8 cellular contexts compared by ENCODE assay signal in the genomic region with DNA sequence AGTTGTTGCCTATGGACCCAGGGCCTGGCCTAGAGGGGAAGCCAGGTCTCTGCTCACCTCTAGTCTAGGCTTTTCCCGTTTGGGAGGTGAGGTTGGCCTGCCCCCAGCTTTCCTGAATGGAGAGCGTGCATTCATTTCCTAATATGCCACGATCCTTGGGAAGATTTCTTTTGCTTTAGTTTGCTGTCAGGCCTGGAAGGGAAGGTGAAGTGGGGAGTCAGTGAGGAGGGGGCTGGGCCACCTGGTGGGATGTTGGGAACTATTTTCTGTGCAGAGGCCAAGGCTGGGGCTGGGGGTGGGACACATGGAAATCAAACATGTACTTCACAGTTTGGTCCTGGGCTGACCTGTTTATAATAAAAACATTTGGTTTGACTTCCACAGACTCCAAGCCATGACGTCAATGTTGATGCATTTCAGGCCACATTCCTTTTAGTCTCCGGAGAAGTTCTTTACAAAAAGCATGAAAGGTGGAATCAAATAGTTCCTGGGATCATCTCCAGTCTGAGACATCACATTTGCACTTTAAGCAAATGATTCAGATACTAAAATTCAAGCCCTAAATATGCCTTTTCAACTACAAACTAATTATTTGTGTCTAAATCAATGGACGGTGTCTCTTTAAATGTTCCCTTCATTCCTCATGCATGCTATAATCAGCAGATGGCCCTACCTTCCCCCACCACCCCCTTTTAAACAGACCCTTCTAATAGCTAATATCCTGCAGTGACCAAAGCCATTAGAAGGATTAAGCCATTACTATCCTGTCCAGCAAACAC. TPM values are rescaled to one million over a fixed set of nuclear protein-coding genes. Genes with fewer than 3 reads are reported as not detected.
DNase-seq lines count a peak whose midpoint lies in the region; ATAC-seq and TF ChIP-seq lines count a peak whose summit lies in the region.

No MANE protein-coding gene starts in this region.

- H3K9me2 ChIP-seq in GM23338 (ENCODE audit: insufficient read depth), result no peaks in the 10 kb centered on the region

- no peaks in the 10 kb centered on the region for H4K20me1 ChIP-seq in GM23338 (replicated peaks; ENCODE audit: insufficient read depth)

- H3K36me3 ChIP-seq in GM23338 (ENCODE audit: insufficient read depth) (no peaks in the 10 kb centered on the region), adrenal gland (replicated peaks in 1 of 2) (no peaks in the 10 kb centered on the region)

- H3K4me2 ChIP-seq in GM23338, result peak overlapping the region; percentile 84

- H3K27me3 ChIP-seq in GM23338 (ENCODE audit: insufficient read depth) (peaks cover 19% of the 10 kb centered on the region), adrenal gland (no peaks in the 10 kb centered on the region)

- H3K27me3 Mint-ChIP-seq in GM23338 (ENCODE audit: insufficient read depth, low read depth, poor library complexity) (peaks cover 19% of the 10 kb centered on the region), endothelial cell (ENCODE audit: unreplicated experiment) (peaks cover 8% of the 10 kb centered on the region)

- H3K4me1 ChIP-seq in GM23338 (ENCODE audit: insufficient read depth), result peaks cover 31% of the 10 kb centered on the region
- peaks cover 19 to 35% of the 10 kb centered on the region in 2 donors for H3K4me1 ChIP-seq in adrenal gland (replicated peaks in 1 of 2)

- H3K4me3 Mint-ChIP-seq in GM23338, result peak overlapping the region; percentile 70
- no peak overlapping the region for H3K4me3 Mint-ChIP-seq in endothelial cell (ENCODE audit: unreplicated experiment)

- 0 out of 2 replicates have a peak, but pooled peaks cover 2% of the 10 kb centered on the region for H3K79me2 ChIP-seq in GM23338 (replicated peaks; ENCODE audit: insufficient read depth)

- no peaks in the 10 kb centered on the region for H3F3A ChIP-seq in GM23338 (replicated peaks; ENCODE audit: low read depth)

- H3K4me3 ChIP-seq in GM23338 (peak overlapping the region; percentile 56), adrenal gland (no peak overlapping the region)

- DNase-seq in GM23338 (ENCODE audit: low spot score) (peak; percentile 30), adrenal gland (peak in 2 of 7 donors; percentile 38 to 47), left ventricle myocardium superior (no peak), sciatic nerve (ENCODE audit: low spot score) (peak; percentile 61), UCSD-AML1 (lab: John Stamatoyannopoulos, UW; ENCODE audit: unreplicated experiment) (no peak), endothelial cell (ENCODE audit: low spot score) (no peak), left lobe of liver (ENCODE audit: low spot score) (no peak)

- H3K9me3 Mint-ChIP-seq in GM23338 (no peaks in the 10 kb centered on the region), endothelial cell (ENCODE audit: unreplicated experiment) (no peaks in the 10 kb centered on the region)

- intact Hi-C loops in adrenal gland (cut with DNase I), result loop anchor here in 1 of 2 donors (10.0 kb wide), 1 partner anchor 180 kb away; no protein-coding TSS in a partner anchor
- intact Hi-C loops in left ventricle myocardium superior (cut with micrococcal nuclease), result loop anchor here (10.0 kb wide), 1 partner anchor 190 kb away; no protein-coding TSS in a partner anchor
- intact Hi-C loops in sciatic nerve (cut with DNase I), result loop anchor here (10.0 kb wide), 2 partner anchors 60 to 740 kb away; no protein-coding TSS in a partner anchor

- TF ChIP-seq CTCF in GM23338 (conservative IDR thresholded peaks at IDR 0.05; ENCODE audit: low read depth in 2 of 2), result no peak
- TF ChIP-seq CTCF in adrenal gland (IDR thresholded peaks at IDR 0.05), result no peak
- no peak for TF ChIP-seq CTCF in endothelial cell (IDR thresholded peaks at IDR 0.05; ENCODE audit: unreplicated experiment)

- H3K4me1 Mint-ChIP-seq in GM23338 (peaks cover 45% of the 10 kb centered on the region), endothelial cell (ENCODE audit: unreplicated experiment) (peaks cover 25% of the 10 kb centered on the region)

- no peak for ATAC-seq in GM23338
- ATAC-seq in left ventricle myocardium superior, result peak; percentile 27
- peak; percentile 54 for ATAC-seq in sciatic nerve
- no peak for ATAC-seq in HG02938 (IDR thresholded peaks at IDR 0.05; ENCODE audit: unreplicated experiment)
- ATAC-seq in left lobe of liver, result no peak

- no peaks in the 10 kb centered on the region for H3K36me3 Mint-ChIP-seq in GM23338 (ENCODE audit: low read depth)
- H3K36me3 Mint-ChIP-seq in endothelial cell (ENCODE audit: low read depth, unreplicated experiment), result no peaks in the 10 kb centered on the region

- no peak for TF ChIP-seq POLR2A in adrenal gland (IDR thresholded peaks at IDR 0.05)

- peak overlapping the region; percentile 92 for H3K27ac ChIP-seq in GM23338 (ENCODE audit: low read depth)
- H3K27ac ChIP-seq in adrenal gland, result peak overlapping the region; percentile 77 to 94 (median 86)

- 48 to 59% (median 52%) methylated on average over 5 to 6 of the region's 6 CpGs for WGBS in adrenal gland, 4 donors

- no peak overlapping the region for H2AFZ ChIP-seq in GM23338

- H3K27ac Mint-ChIP-seq in GM23338, result peak overlapping the region; percentile 89
- H3K27ac Mint-ChIP-seq in endothelial cell (ENCODE audit: unreplicated experiment), result no peak overlapping the region

- no peaks in the 10 kb centered on the region for H3K9me3 ChIP-seq in adrenal gland (replicated peaks in 1 of 3)

TF ChIP-seq in GM23338, 12 proteins besides CTCF, POLR2A, EP300 and RAD21:
- TF ChIP-seq CREB1 (CRISPR knock-in tag; IDR thresholded peaks at IDR 0.05; ENCODE audit: low read depth) (no peak), STAT1 (IDR thresholded peaks at IDR 0.05; ENCODE audit: unreplicated experiment) (no peak), EZH2phosphoT487 (IDR thresholded peaks at IDR 0.05; ENCODE audit: unreplicated experiment) (no peak), ZNF114 (CRISPR knock-in tag; IDR thresholded peaks at IDR 0.05) (no peak), ZNF331 (CRISPR knock-in tag; IDR thresholded peaks at IDR 0.05; ENCODE audit: low read depth) (no peak), NANOG (IDR thresholded peaks at IDR 0.05; ENCODE audit: borderline replicate concordance) (no peak)
- TF ChIP-seq, protein P1, sequence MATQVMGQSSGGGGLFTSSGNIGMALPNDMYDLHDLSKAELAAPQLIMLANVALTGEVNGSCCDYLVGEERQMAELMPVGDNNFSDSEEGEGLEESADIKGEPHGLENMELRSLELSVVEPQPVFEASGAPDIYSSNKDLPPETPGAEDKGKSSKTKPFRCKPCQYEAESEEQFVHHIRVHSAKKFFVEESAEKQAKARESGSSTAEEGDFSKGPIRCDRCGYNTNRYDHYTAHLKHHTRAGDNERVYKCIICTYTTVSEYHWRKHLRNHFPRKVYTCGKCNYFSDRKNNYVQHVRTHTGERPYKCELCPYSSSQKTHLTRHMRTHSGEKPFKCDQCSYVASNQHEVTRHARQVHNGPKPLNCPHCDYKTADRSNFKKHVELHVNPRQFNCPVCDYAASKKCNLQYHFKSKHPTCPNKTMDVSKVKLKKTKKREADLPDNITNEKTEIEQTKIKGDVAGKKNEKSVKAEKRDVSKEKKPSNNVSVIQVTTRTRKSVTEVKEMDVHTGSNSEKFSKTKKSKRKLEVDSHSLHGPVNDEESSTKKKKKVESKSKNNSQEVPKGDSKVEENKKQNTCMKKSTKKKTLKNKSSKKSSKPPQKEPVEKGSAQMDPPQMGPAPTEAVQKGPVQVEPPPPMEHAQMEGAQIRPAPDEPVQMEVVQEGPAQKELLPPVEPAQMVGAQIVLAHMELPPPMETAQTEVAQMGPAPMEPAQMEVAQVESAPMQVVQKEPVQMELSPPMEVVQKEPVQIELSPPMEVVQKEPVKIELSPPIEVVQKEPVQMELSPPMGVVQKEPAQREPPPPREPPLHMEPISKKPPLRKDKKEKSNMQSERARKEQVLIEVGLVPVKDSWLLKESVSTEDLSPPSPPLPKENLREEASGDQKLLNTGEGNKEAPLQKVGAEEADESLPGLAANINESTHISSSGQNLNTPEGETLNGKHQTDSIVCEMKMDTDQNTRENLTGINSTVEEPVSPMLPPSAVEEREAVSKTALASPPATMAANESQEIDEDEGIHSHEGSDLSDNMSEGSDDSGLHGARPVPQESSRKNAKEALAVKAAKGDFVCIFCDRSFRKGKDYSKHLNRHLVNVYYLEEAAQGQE (IDR thresholded peaks at IDR 0.05; ENCODE audit: unreplicated experiment), result no peak
TF ChIP-seq in GM23338: peak in this region for 0.

RNA-seq across cellular contexts. Expression of a gene that starts 41.5 kb away (rescaled TPM):
- total RNA-seq in GM23338 (2014; rRNA removed; shearing (Covaris generic)), result 0.97 and 1.7 TPM in 2 replicates
- 2.0 and 2.2 TPM in 2 replicates for polyA plus RNA-seq in GM23338 (2016; fragmentation: Nextera tagmentation; extraction: Ambion mirVana)
- 1 to 10 TPM; 2.2 to 4.0 (median 3.2) TPM for total RNA-seq in adrenal gland
- polyA plus RNA-seq in adrenal gland, result 10 to 100 TPM in 1 of 3 donors, 1 to 10 TPM in 2; 2.2 to 19.8 (median 4.9) TPM
- total RNA-seq in left ventricle myocardium superior, result 4.2 TPM
- 73.2 TPM for total RNA-seq in sciatic nerve
- 0.77 TPM for total RNA-seq in endothelial cell (ENCODE audit: unreplicated experiment)
- total RNA-seq in left lobe of liver, result 0.18 TPM

Comparison
In these comparisons a context has a peak if more than half of its experiments do, and no peak if none do; other contexts are left out.
1. ATAC-seq: peak in left ventricle myocardium superior (single experiment) and sciatic nerve (single experiment); none in GM23338 (single experiment), HG02938 (single experiment) and left lobe of liver (single experiment).
2. DNase-seq: peak in GM23338 (single experiment) and sciatic nerve (single experiment); none in left ventricle myocardium superior (single experiment), UCSD-AML1 (single experiment), endothelial cell (single experiment) and left lobe of liver (single experiment).
3. RNA of a gene that starts 41.5 kb away (total RNA-seq): 73.2 TPM in sciatic nerve (single experiment); 4.2 TPM in left ventricle myocardium superior (single experiment), 2.2 to 4.0 TPM in adrenal gland, 0.97 to 1.7 TPM in GM23338, 0.77 TPM in endothelial cell (single experiment) and 0.18 TPM in left lobe of liver (single experiment); every median in the first group is over 10 times any median in the second.